Comparison of ENCODE assay signal across 10 cellular contexts in the genomic region with DNA sequence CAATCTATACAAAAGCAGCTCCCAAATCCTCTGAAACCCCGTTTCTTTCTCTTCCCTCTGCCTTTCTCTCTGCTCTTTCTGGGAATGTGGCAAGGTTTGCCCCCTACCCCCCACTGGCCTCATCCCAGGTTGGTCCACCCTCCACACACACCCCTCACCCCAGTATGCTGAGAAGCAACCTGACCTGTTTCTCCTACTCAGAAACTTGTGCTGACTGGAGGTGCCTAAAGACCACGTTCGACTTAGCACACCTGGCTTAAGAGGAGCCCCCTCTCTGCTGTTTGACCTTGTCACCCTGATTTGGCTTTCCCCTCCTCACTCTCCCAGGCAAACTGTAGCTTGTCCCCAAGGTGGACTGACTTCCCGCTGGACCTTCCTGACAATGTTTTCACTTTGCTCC. TPM values are rescaled to one million over a fixed set of nuclear protein-coding genes. Genes with fewer than 3 reads are reported as not detected.
A peak's percentile ranks its signal among the peaks of the same experiment; 100 is the strongest.
DNase-seq lines count a peak whose midpoint lies in the region; ATAC-seq, FAIRE-seq and TF ChIP-seq lines count a peak whose summit lies in the region.
"Had no signal": no experiment of that assay in that cellular context is flagged by ENCODE, and none has a peak within 500 bp of the region (broad histone marks: within the 10 kb centered on the region; RNA-seq: fewer than 3 reads in every experiment).

No MANE protein-coding gene starts in this region.

- CTCF ChIA-PET in CD4-positive, alpha-beta T cell (lab: Charles Lee): interaction anchor here (0.9 kb wide), 1 partner anchor 31 kb away, joined by 3 read pairs; the partner anchor contains the start of gene CCNI2
- CTCF ChIA-PET in Panc1 (lab: Charles Lee): no interaction called here

- peaks cover 51% of the 10 kb centered on the region for H3K27me3 Mint-ChIP-seq in CD4-positive, alpha-beta T cell

- ATAC-seq in CD4-positive, alpha-beta T cell (ENCODE audit: poor library complexity): no peak
- ATAC-seq in Panc1: no peak
- no peak for ATAC-seq in pancreas
- ATAC-seq in HG02973 (IDR thresholded peaks at IDR 0.05; ENCODE audit: unreplicated experiment): no peak

- H3K4me3 ChIP-seq in Panc1 (ENCODE audit: low read depth in 2 of 2, low read length in 2 of 2) (peak overlapping the region; percentile 53 to 60; a peak in 3 of 4 replicates), epithelial cell of proximal tubule (ENCODE audit: low read depth, low read length) (peak overlapping the region; percentile 86), pancreas (peak overlapping the region; percentile 63 to 92 (median 86))

- BruUV-seq in Panc1 (replicated peaks; lab: Mats Ljungman, UMichigan): no TSS peak

- intact Hi-C loops in CD4-positive, alpha-beta T cell (cut with DNase I, micrococcal nuclease): no loop called here
- intact Hi-C loops in Panc1 (cut with micrococcal nuclease; ENCODE audit: unreplicated experiment) (no loop called here), pancreas (cut with DNase I) (no loop called here)

- H3K36me3 Mint-ChIP-seq in CD4-positive, alpha-beta T cell (ENCODE audit: low read depth): no peaks in the 10 kb centered on the region

- POLR2A ChIA-PET in CD4-positive, alpha-beta T cell (lab: Charles Lee): interaction anchor here (0.8 kb wide), 1 partner anchor 41 kb away, joined by 4 read pairs; the partner anchor contains the start of gene KIF3A
- POLR2A ChIA-PET in Panc1 (lab: Charles Lee): no interaction called here

- no peak for TF ChIP-seq CTCF in CD4-positive, alpha-beta T cell (IDR thresholded peaks at IDR 0.05)
- TF ChIP-seq CTCF in Panc1 (IDR thresholded peaks at IDR 0.05) (no peak), epithelial cell of proximal tubule (conservative IDR thresholded peaks at IDR 0.05; ENCODE audit: low read depth, low read length) (no peak), pancreas (IDR thresholded peaks at IDR 0.05) (no peak)

- peaks cover 26% of the 10 kb centered on the region for H3K27me3 ChIP-seq in CD4-positive, alpha-beta T cell (ENCODE audit: control insufficient read depth, insufficient read depth, low read length)
- H3K27me3 ChIP-seq in Panc1 (ENCODE audit: control insufficient read depth, insufficient read depth, low read length): peaks cover 4% of the 10 kb centered on the region; the same call in 1 of the 2 replicates
- no peaks in the 10 kb centered on the region for H3K27me3 ChIP-seq in pancreas

- in situ Hi-C loops in Panc1 (cut with HindIII; ENCODE audit: low pct_unique_long_range_greater_than_20kb, low sequenced_read_pairs): no loop called here

- no peak for DNase-seq in CD4-positive, alpha-beta T cell
- DNase-seq in Panc1 (ENCODE audit: low read depth, low spot score) (no peak), epithelial cell of proximal tubule (ENCODE audit: low read depth) (no peak), pancreas (no peak), NCI-H2227 treated with DMSO at 0.1 percent for 48 hours (lab: John Stamatoyannopoulos, UW) (no peak), amniotic stem cell (lab: John Stamatoyannopoulos, UW) (no peak), NCI-H1417 treated with DMSO at 0.1 percent for 48 hours (lab: John Stamatoyannopoulos, UW) (no peak)
- DNase-seq: activated CD4-positive, CD25-positive, alpha-beta regulatory T cell treated with anti-CD3 and anti-CD28 coated beads, Interleukin-2, amount 50 U/mL, for 72 hours; NCI-H1930 had no signal

- H3K9me3 Mint-ChIP-seq in CD4-positive, alpha-beta T cell: no peaks in the 10 kb centered on the region

- no peaks in the 10 kb centered on the region for H3K9me3 ChIP-seq in CD4-positive, alpha-beta T cell (ENCODE audit: control insufficient read depth, low read length)
- H3K9me3 ChIP-seq in Panc1 (ENCODE audit: control insufficient read depth, insufficient read depth, low read depth, low read length): no peaks in the 10 kb centered on the region
- H3K9me3 ChIP-seq in pancreas: no peaks in the 10 kb centered on the region

- H3K4me1 Mint-ChIP-seq in CD4-positive, alpha-beta T cell (ENCODE audit: low read depth): peaks cover 25% of the 10 kb centered on the region

- H3K27ac ChIP-seq in CD4-positive, alpha-beta T cell (ENCODE audit: low read depth, low read length): no peak overlapping the region
- no peak overlapping the region for H3K27ac ChIP-seq in Panc1 (ENCODE audit: low read length)
- peak overlapping the region in 1 of 4 donors; percentile 80 for H3K27ac ChIP-seq in pancreas

- H3K36me3 ChIP-seq in Panc1 (ENCODE audit: control insufficient read depth, insufficient read depth, low read length) (no peaks in the 10 kb centered on the region), pancreas (no peaks in the 10 kb centered on the region)

- FAIRE-seq in pancreas (lab: Jason Lieb, UNC): no peak

- peaks cover 11% of the 10 kb centered on the region; the same call in 1 of the 2 replicates for H3K4me1 ChIP-seq in Panc1 (ENCODE audit: control insufficient read depth, insufficient read depth, low read length)
- H3K4me1 ChIP-seq in pancreas: peaks cover 0 to 14% (median 6%) of the 10 kb centered on the region in 3 donors

- H3K4me3 Mint-ChIP-seq in CD4-positive, alpha-beta T cell: peak overlapping the region; percentile 87

- peak overlapping the region; percentile 22 for H3K27ac Mint-ChIP-seq in CD4-positive, alpha-beta T cell

- WGBS in pancreas, 2 donors: 53 to 67% methylated on average over 4 of the region's 4 CpGs

RNA-seq across cellular contexts. Expression of gene SEPTIN8, which starts 1.1 kb away (rescaled TPM):
- 1 to 10 TPM; 4.4 to 5.3 TPM for total RNA-seq in CD4-positive, alpha-beta T cell
- 22.8 TPM for total RNA-seq in Panc1 (2021; ENCODE audit: unreplicated experiment)
- 26.7 TPM for polyA plus RNA-seq in Panc1 (2012; ENCODE audit: insufficient read length)
- total RNA-seq in epithelial cell of proximal tubule: 38.1 and 51.5 TPM in 2 replicates
- 10 to 100 TPM; 13.1 to 32.8 (median 17.1) TPM for total RNA-seq in pancreas
- 10 to 100 TPM; 17.9 to 18.6 TPM for polyA plus RNA-seq in pancreas

RNA-seq across cellular contexts. Expression of gene CCNI2, which starts 30.9 kb away (rescaled TPM):
- 1 to 10 TPM; 7.2 to 8.8 TPM for total RNA-seq in CD4-positive, alpha-beta T cell
- 0.49 TPM for total RNA-seq in Panc1 (2021; ENCODE audit: unreplicated experiment)
- 1.4 TPM for polyA plus RNA-seq in Panc1 (2012; ENCODE audit: insufficient read length)
- total RNA-seq in epithelial cell of proximal tubule: 1.1 and 3.8 TPM in 2 replicates
- 1 to 10 TPM in 4 of 6 donors, under 1 TPM in 2; 0.69 to 4.4 (median 1.3) TPM for total RNA-seq in pancreas
- 1 to 10 TPM in 1 of 2 donors, under 1 TPM in 1; 0.84 to 1.8 TPM for polyA plus RNA-seq in pancreas

RNA-seq across cellular contexts. Expression of gene SOWAHA, which starts 35.0 kb away (rescaled TPM):
- not detected for total RNA-seq in CD4-positive, alpha-beta T cell
- total RNA-seq in Panc1 (2021; ENCODE audit: unreplicated experiment) (not detected), epithelial cell of proximal tubule (0.06 and 0.22 TPM in 2 replicates), pancreas (1 to 10 TPM; 1.5 to 2.8 (median 1.9) TPM)
- not detected for polyA plus RNA-seq in Panc1 (2012; ENCODE audit: insufficient read length)
- polyA plus RNA-seq in pancreas: 1 to 10 TPM; 1.4 to 5.0 TPM

RNA-seq across cellular contexts. Expression of gene KIF3A, which starts 40.8 kb away (rescaled TPM):
- total RNA-seq in CD4-positive, alpha-beta T cell: 10 to 100 TPM; 10.2 to 12.4 TPM
- total RNA-seq in Panc1 (2021; ENCODE audit: unreplicated experiment): 17.1 TPM
- polyA plus RNA-seq in Panc1 (2012; ENCODE audit: insufficient read length): 6.8 TPM
- 5.4 and 7.6 TPM in 2 replicates for total RNA-seq in epithelial cell of proximal tubule
- 1 to 10 TPM; 2.4 to 6.3 (median 4.1) TPM for total RNA-seq in pancreas
- 1 to 10 TPM; 2.4 to 5.0 TPM for polyA plus RNA-seq in pancreas

RNA-seq across cellular contexts. Expression of gene SHROOM1, which starts 52.3 kb away (rescaled TPM):
- under 1 TPM in 1 of 2 experiments, not detected in 1; 0.59 TPM for total RNA-seq in CD4-positive, alpha-beta T cell
- 13.5 TPM for total RNA-seq in Panc1 (2021; ENCODE audit: unreplicated experiment)
- polyA plus RNA-seq in Panc1 (2012; ENCODE audit: insufficient read length): 13.1 TPM
- total RNA-seq in epithelial cell of proximal tubule: 6.3 and 8.0 TPM in 2 replicates
- total RNA-seq in pancreas: 10 to 100 TPM; 10.7 to 14.7 (median 11.6) TPM
- 10 to 100 TPM; 30.9 to 62.0 TPM for polyA plus RNA-seq in pancreas
